6 cellular contexts compared by ENCODE assay signal in the genomic region with DNA sequence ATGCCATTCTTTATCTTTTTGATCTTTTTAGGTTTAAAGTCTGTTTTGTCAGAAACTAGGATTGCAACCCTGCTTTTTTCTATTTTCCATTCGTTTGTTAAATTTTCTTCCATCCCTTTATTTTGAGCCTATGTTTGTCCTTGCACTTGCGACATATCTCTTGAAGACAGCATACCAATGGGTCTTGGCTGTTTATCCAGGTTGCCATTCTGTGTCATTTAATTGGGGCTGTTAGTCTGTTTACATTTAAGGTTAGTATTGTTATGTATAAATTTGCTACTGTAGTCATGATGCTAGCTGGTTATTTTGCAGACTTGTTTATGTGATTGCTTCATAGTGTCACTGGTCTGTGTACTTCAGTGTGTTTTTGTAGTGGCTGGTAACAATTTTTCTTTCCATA. TPM values are rescaled to one million over a fixed set of nuclear protein-coding genes. Genes with fewer than 3 reads are reported as not detected.
"Had no signal": no experiment of that assay in that cellular context is flagged by ENCODE, and none has a peak within 500 bp of the region (broad histone marks: within the 10 kb centered on the region; RNA-seq: fewer than 3 reads in every experiment).

No MANE protein-coding gene starts in this region.

RNA-seq across cellular contexts. Expression of a gene that starts 21.3 kb away (rescaled TPM):
- total RNA-seq: HepG2 had no signal
- polyA plus RNA-seq: HepG2, IgD-negative memory B cell, K562 had no signal

RNA-seq across cellular contexts. Expression of a gene that starts 32.1 kb away (rescaled TPM):
- total RNA-seq: HepG2, HT-29, HT1080, IMR-90, K562 had no signal
- polyA plus RNA-seq: HepG2, IgD-negative memory B cell, IMR-90, K562 had no signal
